ENCODE assay signal across 25 cellular contexts in the genomic region with DNA sequence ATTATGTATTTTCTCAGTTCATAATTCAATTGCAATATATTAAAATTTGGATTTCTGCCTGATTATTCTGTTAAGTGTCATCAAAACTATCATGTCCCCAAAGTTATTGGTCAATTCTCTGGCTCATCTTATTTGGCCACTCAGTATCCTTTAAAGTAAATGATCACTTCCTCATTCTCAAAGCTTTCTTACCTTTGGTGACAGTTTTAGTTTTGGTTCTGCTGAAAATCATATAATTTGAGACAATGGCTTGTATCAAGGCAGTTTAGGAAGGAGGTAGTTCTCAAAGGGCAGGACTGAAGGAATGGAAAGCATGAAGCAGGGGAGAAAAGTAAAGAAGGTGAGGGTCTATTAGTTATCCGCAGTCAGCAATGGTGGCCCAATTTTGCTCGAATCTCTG.
"Had no signal": no experiment of that assay in that cellular context is flagged by ENCODE, and none has a peak within 500 bp of the region (broad histone marks: within the 10 kb centered on the region; RNA-seq: fewer than 3 reads in every experiment).

No MANE protein-coding gene starts in this region.

- DNase-seq: activated CD4-positive, alpha-beta memory T cell treated with anti-CD3 and anti-CD28 coated beads for 36 hours; activated CD4-positive, alpha-beta T cell treated with anti-CD3 and anti-CD28 coated beads for 36 hours; activated CD4-positive, alpha-beta T cell treated with anti-CD3 and anti-CD28 coated beads, Interleukin-2, amount 10 ng/mL, durations not matched to agents 24 days and 14 days; activated CD4-positive, CD25-positive, alpha-beta regulatory T cell; activated CD4-positive, CD25-positive, alpha-beta regulatory T cell treated with anti-CD3 and anti-CD28 coated beads, Interleukin-2, amount 50 U/mL, for 72 hours; activated CD8-positive, alpha-beta memory T cell treated with anti-CD3 and anti-CD28 coated beads, Interleukin-2, amount 10 ng/mL, durations not matched to agents 7 days and 5 days; activated CD8-positive, alpha-beta memory T cell treated with anti-CD3 and anti-CD28 coated beads, Interleukin-2, amount 50 U/mL, for 4 hours; activated CD8-positive, alpha-beta T cell treated with anti-CD3 and anti-CD28 coated beads, Interleukin-2, amount 10 ng/mL, durations not matched to agents 7 days and 5 days; activated effector memory CD4-positive, alpha-beta T cell treated with anti-CD3 and anti-CD28 coated beads, Interleukin-2, amount 50 U/mL, for 16 hours; activated naive CD4-positive, alpha-beta T cell treated with anti-CD3 and anti-CD28 coated beads for 36 hours; activated naive CD8-positive, alpha-beta T cell treated with anti-CD3 and anti-CD28 coated beads, Interleukin-2, amount 10 ng/mL, durations not matched to agents 7 days and 5 days; activated T-cell treated with anti-CD3 and anti-CD28 coated beads, Interleukin-2, amount 50 U/mL, for 1 hour; activated T-cell treated with anti-CD3 and anti-CD28 coated beads, Interleukin-2, amount 50 U/mL, for 48 hours; central memory CD4-positive, alpha-beta T cell; cerebellar nuclear complex; colonic mucosa; effector CD8-positive, alpha-beta T cell; esophagus squamous epithelium; foreskin melanocyte; head of caudate nucleus; hippocampal formation; T1000 had no signal

- ATAC-seq: activated CD4-positive, alpha-beta T cell treated with anti-CD3 and anti-CD28 coated beads for 36 hours; activated CD8-positive, alpha-beta memory T cell treated with anti-CD3 and anti-CD28 coated beads, Interleukin-2, amount 10 ng/mL, durations not matched to agents 7 days and 5 days; activated CD8-positive, alpha-beta T cell treated with anti-CD3 and anti-CD28 coated beads, Interleukin-2, amount 10 ng/mL, durations not matched to agents 7 days and 5 days; activated naive CD4-positive, alpha-beta T cell treated with anti-CD3 and anti-CD28 coated beads, Interleukin-2, amount 50 U/mL, for 72 hours had no signal

- FAIRE-seq: endometrium, endothelial cell of umbilical vein had no signal
